In the genomic region with DNA sequence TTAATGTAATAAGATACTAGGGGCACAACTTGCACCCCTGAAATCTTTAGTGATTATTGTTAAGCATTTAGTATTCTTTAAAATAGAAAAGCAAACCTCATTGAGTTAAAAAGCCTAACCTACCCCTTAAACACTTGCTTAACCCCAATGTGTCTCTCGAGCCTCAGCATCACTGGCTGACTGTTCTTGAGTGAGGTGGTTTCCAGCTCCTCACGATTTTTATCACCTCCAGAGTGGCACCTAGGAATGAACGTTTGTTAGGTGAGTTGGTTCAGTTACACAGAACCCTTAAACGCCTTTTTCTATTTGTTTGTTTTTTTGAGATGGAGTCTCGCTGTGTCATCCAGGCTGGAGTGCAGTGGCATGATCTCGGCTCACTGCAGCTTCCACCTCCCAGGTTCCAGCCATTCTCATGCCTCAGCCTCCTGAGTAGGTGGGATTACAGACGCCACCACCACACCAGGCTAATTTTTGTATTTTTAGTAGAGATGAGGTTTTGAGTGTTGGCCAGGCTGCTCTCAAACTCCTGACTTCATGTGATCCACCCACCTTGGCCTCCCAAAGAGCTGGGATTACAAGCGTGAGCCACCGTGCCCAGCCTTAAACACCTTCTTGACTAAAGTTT, we compare ENCODE assay signal across 15 cellular contexts. TPM values are rescaled to one million over a fixed set of nuclear protein-coding genes. Genes with fewer than 3 reads are reported as not detected.
DNase-seq lines count a peak whose midpoint lies in the region; ATAC-seq, FAIRE-seq and TF ChIP-seq lines count a peak whose summit lies in the region.
"Had no signal": no experiment of that assay in that cellular context is flagged by ENCODE, and none has a peak within 500 bp of the region (broad histone marks: within the 10 kb centered on the region; RNA-seq: fewer than 3 reads in every experiment).

No MANE protein-coding gene starts in this region.

- no peak overlapping the region for H3K9ac ChIP-seq in HepG2 (ENCODE audit: insufficient read depth, low read depth, low read length)

- peaks cover 15% of the 10 kb centered on the region for H3K4me1 ChIP-seq in HepG2 (ENCODE audit: insufficient read depth, low read length)
- H3K4me1 ChIP-seq in right lobe of liver: peaks cover 0 to 10% (median 0%) of the 10 kb centered on the region in 4 donors

- TF ChIP-seq POLR2A in HepG2 (IDR thresholded peaks at IDR 0.05; ENCODE audit: insufficient read depth in 1 of 2, low read depth in 2 of 2, low read length in 2 of 2) (no peak), right lobe of liver (IDR thresholded peaks at IDR 0.05) (no peak)

- no peak for TF ChIP-seq EP300 in HepG2 (IDR thresholded peaks at IDR 0.05; ENCODE audit: low read depth in 2 of 2, low read length in 2 of 2)
- TF ChIP-seq EP300 in HepG2 (CRISPR knock-in tag; IDR thresholded peaks at IDR 0.05; ENCODE audit: borderline replicate concordance): no peak

- H3K4me3 ChIP-seq in HepG2 (replicated peaks in 1 of 3; ENCODE audit: insufficient read depth in 1 of 3, low read depth in 2 of 3, low read length in 3 of 3) (no peak overlapping the region), right lobe of liver (no peak overlapping the region)

- no peaks in the 10 kb centered on the region for H3K9me3 Mint-ChIP-seq in activated CD4-positive, alpha-beta memory T cell treated with anti-CD3 and anti-CD28 coated beads for 36 hours
- H3K9me3 Mint-ChIP-seq in immature natural killer cell (no peaks in the 10 kb centered on the region), CD14-positive monocyte (no peaks in the 10 kb centered on the region)
- H3K9me3 Mint-ChIP-seq: HFFc6 had no signal

- in situ Hi-C loops in HepG2 (cut with HindIII; ENCODE audit: extremely low pct_ligation_motif_present, low pct_unique_long_range_greater_than_20kb): loop anchor here (25.0 kb wide), 1 partner anchor 396 kb away; no protein-coding TSS in a partner anchor

- TF ChIP-seq RAD21 in HepG2 (CRISPR knock-in tag; IDR thresholded peaks at IDR 0.05): no peak

- H3K36me3 ChIP-seq in HepG2 (replicated peaks in 1 of 2; ENCODE audit: control insufficient read depth in 1 of 2, insufficient read depth in 2 of 2, low read length in 2 of 2) (peaks cover 11 to 24% of the 10 kb centered on the region in 2 experiments), right lobe of liver (peaks cover 0 to 19% (median 9%) of the 10 kb centered on the region in 4 donors)

- POLR2A ChIA-PET in HepG2 (lab: Yijun Ruan, JAX): no interaction called here
- POLR2A ChIA-PET in activated CD4-positive, alpha-beta memory T cell treated with anti-CD3 and anti-CD28 coated beads for 36 hours (lab: Charles Lee): interaction anchor here (2.0 kb wide), 1 partner anchor 12 kb away, joined by 5 read pairs; no protein-coding TSS in a partner anchor

- H3K36me3 Mint-ChIP-seq in activated CD4-positive, alpha-beta memory T cell treated with anti-CD3 and anti-CD28 coated beads for 36 hours: peaks cover 34% of the 10 kb centered on the region
- H3K36me3 Mint-ChIP-seq in immature natural killer cell (peaks cover 4 to 24% (median 13%) of the 10 kb centered on the region in 3 donors), CD14-positive monocyte (peaks cover 37 to 45% of the 10 kb centered on the region in 2 donors)

- 95% methylated on average over 9 of the region's 9 CpGs for WGBS in HepG2 (ENCODE audit: low lambda C conversion rate)
- WGBS in right lobe of liver (ENCODE audit: insufficient coverage, low coverage, low lambda C conversion rate, missing lambda C conversion rate): 86% methylated on average over 9 of the region's 9 CpGs

- ATAC-seq in HepG2 (no peak), right lobe of liver (no peak), GM18502 (IDR thresholded peaks at IDR 0.05; ENCODE audit: poor library complexity, unreplicated experiment) (no peak)
- ATAC-seq: PC-3 had no signal

- TF ChIP-seq CTCF in HepG2 (CRISPR knock-in tag; IDR thresholded peaks at IDR 0.05) (no peak), right lobe of liver (IDR thresholded peaks at IDR 0.05) (no peak), CD14-positive monocyte (IDR thresholded peaks at IDR 0.05) (no peak)

- H3K4me3 Mint-ChIP-seq in activated CD4-positive, alpha-beta memory T cell treated with anti-CD3 and anti-CD28 coated beads for 36 hours: no peak overlapping the region
- H3K4me3 Mint-ChIP-seq in immature natural killer cell: no peak overlapping the region
- H3K4me3 Mint-ChIP-seq in CD14-positive monocyte: no peak overlapping the region
- H3K4me3 Mint-ChIP-seq: HFFc6 had no signal

- H3K9me3 ChIP-seq in HepG2 (ENCODE audit: low read length): no peaks in the 10 kb centered on the region
- no peaks in the 10 kb centered on the region for H3K9me3 ChIP-seq in right lobe of liver

- no peak for FAIRE-seq in HepG2 (lab: Jason Lieb, UNC)
- FAIRE-seq: H1, HTR-8/SVneo had no signal

- DNase-seq in HepG2 (ENCODE audit: low spot score) (no peak), right lobe of liver (no peak), immature natural killer cell (no peak), NCI-H1092 (lab: John Stamatoyannopoulos, UW) (no peak), CD14-positive monocyte (ENCODE audit: low spot score) (no peak)
- DNase-seq in activated CD4-positive, alpha-beta memory T cell treated with anti-CD3 and anti-CD28 coated beads for 36 hours: no peak
- DNase-seq in stimulated activated CD4-positive, alpha-beta T cell treated with anti-CD3 and anti-CD28 coated beads, Interleukin-2, amount 100 ng/mL, for 24 hours: no peak
- DNase-seq: DMS 273 treated with DMSO at 0.1 percent for 48 hours, HFFc6, NCI-H345, NCI-H69, PC-3 had no signal

- H3K27ac Mint-ChIP-seq in activated CD4-positive, alpha-beta memory T cell treated with anti-CD3 and anti-CD28 coated beads for 36 hours: peak overlapping the region; percentile 33
- peak overlapping the region; percentile 3 to 83 (median 71) for H3K27ac Mint-ChIP-seq in immature natural killer cell
- peak overlapping the region in 1 of 7 donors; percentile 44 for H3K27ac Mint-ChIP-seq in CD14-positive monocyte
- H3K27ac Mint-ChIP-seq: HFFc6 had no signal

- H2AFZ ChIP-seq in HepG2 (ENCODE audit: low read length): no peak overlapping the region

- H3K4me2 ChIP-seq in HepG2 (ENCODE audit: low read depth, low read length): no peak overlapping the region

- peaks cover 60% of the 10 kb centered on the region for H3K4me1 Mint-ChIP-seq in activated CD4-positive, alpha-beta memory T cell treated with anti-CD3 and anti-CD28 coated beads for 36 hours (ENCODE audit: low read depth)
- peaks cover 36 to 43% of the 10 kb centered on the region in 2 donors for H3K4me1 Mint-ChIP-seq in immature natural killer cell
- H3K4me1 Mint-ChIP-seq in CD14-positive monocyte: peaks cover 20% of the 10 kb centered on the region

- no peaks in the 10 kb centered on the region for H3K27me3 Mint-ChIP-seq in activated CD4-positive, alpha-beta memory T cell treated with anti-CD3 and anti-CD28 coated beads for 36 hours
- H3K27me3 Mint-ChIP-seq in immature natural killer cell (ENCODE audit: low read depth in 3 of 3) (peaks cover 0 to 2% (median 0%) of the 10 kb centered on the region in 3 donors), CD14-positive monocyte (ENCODE audit: low read depth in 3 of 3) (peaks cover 3 to 6% (median 5%) of the 10 kb centered on the region in 3 donors)

- CTCF ChIA-PET in HepG2 (lab: Yijun Ruan, JAX; ENCODE audit: low intra/inter-chr PET ratio, low total read pairs): no interaction called here
- CTCF ChIA-PET in activated CD4-positive, alpha-beta memory T cell treated with anti-CD3 and anti-CD28 coated beads for 36 hours (lab: Charles Lee): interaction anchor here (0.7 to 9.0 kb wide), 2 partner anchors 12 to 30 kb away, joined by 3 to 86 read pairs; no protein-coding TSS in a partner anchor

- H4K20me1 ChIP-seq in HepG2 (ENCODE audit: insufficient read depth, low read length): peaks cover 3% of the 10 kb centered on the region

- peaks cover 14% of the 10 kb centered on the region for H3K79me2 ChIP-seq in HepG2 (ENCODE audit: insufficient read depth, low read length)

- H3K27ac ChIP-seq in HepG2 (ENCODE audit: extremely low read length, insufficient read depth, low read length) (no peak overlapping the region), right lobe of liver (no peak overlapping the region)

- no TSS peak for BruUV-seq in HepG2 (replicated peaks; lab: Mats Ljungman, UMichigan)

- H3K27me3 ChIP-seq in HepG2 (ENCODE audit: control insufficient read depth in 1 of 2, insufficient read depth in 2 of 2, low read length in 2 of 2) (no peaks in the 10 kb centered on the region), right lobe of liver (no peaks in the 10 kb centered on the region)

- intact Hi-C loops in HepG2 (cut with micrococcal nuclease; ENCODE audit: unreplicated experiment) (no loop called here), right lobe of liver (cut with DNase I) (no loop called here), CD14-positive monocyte (cut with micrococcal nuclease) (no loop called here)
- intact Hi-C loops in activated CD4-positive, alpha-beta memory T cell treated with anti-CD3 and anti-CD28 coated beads for 36 hours (cut with micrococcal nuclease): no loop called here

RNA-seq across cellular contexts. Expression of a gene that starts 13.7 kb away (rescaled TPM):
- total RNA-seq in HepG2 (2016; rRNA removed; fragmentation: Illumina TruSeq; extraction: Trizol) (92.7 and 112 TPM in 2 replicates), right lobe of liver (10 to 100 TPM; 35.8 to 97.5 (median 59.1) TPM)
- total RNA-seq in HepG2 (2016; cell fraction: cytosol; rRNA removed; fragmentation: Illumina TruSeq; extraction: Trizol; ENCODE audit: low read depth): 20.0 and 24.6 TPM in 2 replicates
- total RNA-seq in HepG2 (2016; cell fraction: insoluble cytoplasmic fraction; rRNA removed; fragmentation: Illumina TruSeq; extraction: Trizol): 93.8 and 101 TPM in 2 replicates
- total RNA-seq in HepG2 (2016; cell fraction: membrane; rRNA removed; fragmentation: Illumina TruSeq; extraction: Trizol): 56.3 and 62.2 TPM in 2 replicates
- 30.2 and 35.4 TPM in 2 replicates for total RNA-seq in HepG2 (2016; cell fraction: nucleus; rRNA removed; fragmentation: Illumina TruSeq; extraction: Trizol)
- polyA plus RNA-seq in HepG2 (2011; rRNA removed) (35.6 and 40.9 TPM in 2 replicates), immature natural killer cell (100 to 1,000 TPM in 1 of 3 donors, 10 to 100 TPM in 2; 76.5 to 113 (median 84.0) TPM), CD14-positive monocyte (100 to 1,000 TPM; 132 to 136 TPM)
- 38.6 and 45.7 TPM in 2 replicates for polyA plus RNA-seq in HepG2 (2011; cell fraction: cytosol; rRNA removed)
- polyA plus RNA-seq in HepG2 (2011; cell fraction: nucleus; rRNA removed): 17.5 and 20.3 TPM in 2 replicates
- polyA plus RNA-seq in HepG2 (2012): 78.8 and 95.2 TPM in 2 replicates
- polyA plus RNA-seq in HepG2 (2016; cell fraction: cytosol; fragmentation: Illumina TruSeq; extraction: Trizol; ENCODE audit: low read depth): 19.0 and 24.6 TPM in 2 replicates
- 117 and 129 TPM in 2 replicates for polyA plus RNA-seq in HepG2 (2016; cell fraction: insoluble cytoplasmic fraction; fragmentation: Illumina TruSeq; extraction: Trizol; ENCODE audit: low read depth)
- polyA plus RNA-seq in HepG2 (2016; cell fraction: membrane; fragmentation: Illumina TruSeq; extraction: Trizol; ENCODE audit: low read depth): 43.9 and 52.9 TPM in 2 replicates
- 57.2 and 66.4 TPM in 2 replicates for polyA plus RNA-seq in HepG2 (2016; cell fraction: nucleus; fragmentation: Illumina TruSeq; extraction: Trizol; ENCODE audit: insufficient read depth, low read depth)
- 18.0 and 27.7 TPM in 2 replicates for polyA minus RNA-seq in HepG2 (2011; rRNA and poly(A)+ RNA removed; ENCODE audit: low replicate concordance)
- polyA minus RNA-seq in HepG2 (2011; cell fraction: cytosol; rRNA and poly(A)+ RNA removed): 24.6 and 31.3 TPM in 2 replicates
- 12.7 and 18.4 TPM in 2 replicates for polyA minus RNA-seq in HepG2 (2011; cell fraction: nucleus; rRNA and poly(A)+ RNA removed)
- 100 to 1,000 TPM; 137 to 142 TPM for total RNA-seq in activated CD4-positive, alpha-beta memory T cell treated with anti-CD3 and anti-CD28 coated beads for 36 hours
